Comparison of ENCODE assay signal across 22 cellular contexts in the genomic region with DNA sequence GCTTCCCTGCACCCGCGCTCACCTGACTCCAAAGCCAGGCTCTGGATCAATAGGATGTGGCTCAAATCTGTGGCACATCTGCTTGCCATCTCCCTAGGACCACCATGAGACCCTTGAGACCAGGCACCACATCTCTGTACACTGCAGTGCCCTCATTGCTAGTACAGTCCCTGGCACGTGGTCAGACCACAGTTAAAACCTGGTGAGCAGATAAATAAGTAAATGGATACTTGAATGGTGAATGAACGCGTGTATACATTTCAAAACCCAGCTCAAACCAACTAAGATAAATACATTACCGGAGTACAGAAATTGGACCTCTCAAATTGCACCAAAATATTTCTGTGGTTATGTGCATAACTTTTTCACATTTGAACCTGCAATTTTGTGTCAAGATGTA.
"Had no signal": no experiment of that assay in that cellular context is flagged by ENCODE, and none has a peak within 500 bp of the region (broad histone marks: within the 10 kb centered on the region; RNA-seq: fewer than 3 reads in every experiment).

No MANE protein-coding gene starts in this region.

- H3K36me3 ChIP-seq: brain microvascular endothelial cell had no signal

- FAIRE-seq: RCC 7860 had no signal

- H3K27ac ChIP-seq: brain microvascular endothelial cell, coronary artery had no signal

- ATAC-seq: activated CD4-positive, CD25-positive, alpha-beta regulatory T cell treated with anti-CD3 and anti-CD28 coated beads, Interleukin-2, amount 50 U/mL, for 24 hours; activated CD8-positive, alpha-beta T cell treated with anti-CD3 and anti-CD28 coated beads for 36 hours; activated T-cell treated with anti-CD3 and anti-CD28 coated beads, Interleukin-2, amount 50 U/mL, for 72 hours; PC-3 had no signal

- H3K4me3 ChIP-seq: coronary artery had no signal

- DNase-seq: activated CD4-positive, alpha-beta T cell treated with anti-CD3 and anti-CD28 coated beads for 4 hours; activated CD8-positive, alpha-beta memory T cell treated with anti-CD3 and anti-CD28 coated beads, Interleukin-2, amount 50 U/mL, for 4 hours; activated CD8-positive, alpha-beta T cell treated with anti-CD3 and anti-CD28 coated beads for 36 hours; activated gamma-delta T cell treated with Interleukin-2 at 50 U/mL for 16 hours; activated naive CD4-positive, alpha-beta T cell treated with anti-CD3 and anti-CD28 coated beads, Interleukin-2, amount 10 ng/mL, durations not matched to agents 7 days and 5 days; activated naive CD8-positive, alpha-beta T cell treated with anti-CD3 and anti-CD28 coated beads for 36 hours; activated T-cell treated with anti-CD3 and anti-CD28 coated beads, Interleukin-2, amount 50 U/mL, for 72 hours; brain microvascular endothelial cell; caudate nucleus; KG1; NCI-H1105; NCI-H1436 treated with DMSO at 0.1 percent for 48 hours; NCI-H187; NCI-H2081; NCI-H2227 treated with DMSO at 0.1 percent for 48 hours; NCI-H446 treated with DMSO at 0.1 percent for 48 hours; NCI-H526; PC-3; SHP77 had no signal

- H3K27me3 ChIP-seq: brain microvascular endothelial cell had no signal
